ENCODE assay signal across 20 cellular contexts in the genomic region with DNA sequence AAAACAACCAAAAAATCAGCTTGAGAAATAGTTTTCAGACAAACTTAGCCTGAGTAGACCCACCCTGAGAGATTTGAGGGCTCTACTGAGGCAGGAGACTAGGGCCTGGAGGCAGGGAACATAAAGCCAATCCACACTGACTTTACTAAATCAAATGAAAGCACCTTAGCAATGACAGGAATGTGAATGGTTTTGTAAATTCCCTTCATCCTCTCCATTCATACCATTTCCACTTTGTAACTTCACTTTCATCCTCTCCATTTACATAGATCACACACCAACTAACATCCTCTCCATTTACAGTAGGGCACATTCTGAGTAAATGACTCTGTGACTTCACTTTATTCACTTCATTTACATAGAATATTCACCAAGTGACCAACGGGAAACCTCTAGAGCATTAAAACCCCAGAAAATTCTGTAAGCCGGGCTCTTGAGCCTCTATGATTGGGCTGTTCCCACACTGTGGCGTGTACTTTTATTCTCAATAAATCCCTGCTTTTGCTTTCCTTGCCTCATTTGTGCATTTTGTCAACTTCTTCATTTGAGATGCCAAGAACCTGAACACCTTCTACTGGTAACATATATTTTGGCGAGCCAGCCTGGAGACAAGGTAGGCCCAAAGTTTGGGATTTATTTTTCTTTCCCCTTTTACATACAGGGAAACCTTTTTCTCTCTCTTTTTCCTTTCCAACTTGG.
DNase-seq lines count a peak whose midpoint lies in the region; ATAC-seq and TF ChIP-seq lines count a peak whose summit lies in the region.
"Had no signal": no experiment of that assay in that cellular context is flagged by ENCODE, and none has a peak within 500 bp of the region (broad histone marks: within the 10 kb centered on the region; RNA-seq: fewer than 3 reads in every experiment).

No MANE protein-coding gene starts in this region.

- H3F3A ChIP-seq in smooth muscle cell (ENCODE audit: low read depth) = peaks cover 9% of the 10 kb centered on the region

- peaks cover 36% of the 10 kb centered on the region; the same call in 1 of the 2 replicates for H3K4me1 ChIP-seq in iPS-20b (ENCODE audit: insufficient read depth, low read length)
- peaks cover 13% of the 10 kb centered on the region for H3K4me1 ChIP-seq in smooth muscle cell (ENCODE audit: low read depth)
- H3K4me1 ChIP-seq: ascending aorta had no signal

- H3K27me3 ChIP-seq in H7 (ENCODE audit: control insufficient read depth, insufficient read depth, low read length) (no peaks in the 10 kb centered on the region), iPS-20b (ENCODE audit: insufficient read depth, low read length) (no peaks in the 10 kb centered on the region), smooth muscle cell (ENCODE audit: low read depth) (no peaks in the 10 kb centered on the region)
- H3K27me3 ChIP-seq: ascending aorta, gastrocnemius medialis had no signal

- peak overlapping the region; percentile 77 for H3K9ac ChIP-seq in iPS-20b (ENCODE audit: low read depth, low read length)
- H3K9ac ChIP-seq in smooth muscle cell (ENCODE audit: low read depth) = no peak overlapping the region

- ATAC-seq in HG02642 (IDR thresholded peaks at IDR 0.05; ENCODE audit: poor library complexity, unreplicated experiment) (no peak), left lobe of liver (no peak)
- ATAC-seq: T-cell had no signal

- no peak for TF ChIP-seq CTCF in smooth muscle cell (IDR thresholded peaks at IDR 0.05; ENCODE audit: borderline replicate concordance, insufficient read depth, poor library complexity, severe bottlenecking)

- H2AFZ ChIP-seq in smooth muscle cell (ENCODE audit: low read depth) = peak overlapping the region; percentile 46

- H3K9me3 ChIP-seq in iPS-20b (ENCODE audit: insufficient read depth, low read depth, low read length) (no peaks in the 10 kb centered on the region), smooth muscle cell (replicated peaks; ENCODE audit: low read depth) (no peaks in the 10 kb centered on the region)
- H3K9me3 ChIP-seq: ascending aorta, gastrocnemius medialis, neutrophil had no signal

- H3K27ac ChIP-seq in iPS-20b (ENCODE audit: low read length) (peak overlapping the region; percentile 65), smooth muscle cell (ENCODE audit: low read depth) (peak overlapping the region; percentile 32)
- H3K27ac ChIP-seq: ascending aorta, neutrophil had no signal

- H3K4me3 ChIP-seq in H7 (ENCODE audit: insufficient read depth, low read depth, low read length) (peak overlapping the region; percentile 54), iPS-20b (ENCODE audit: low read length) (peak overlapping the region; percentile 60), smooth muscle cell (no peak overlapping the region)
- H3K4me3 ChIP-seq: ascending aorta, gastrocnemius medialis had no signal

- H4K20me1 ChIP-seq in smooth muscle cell (ENCODE audit: low read depth) = no peaks in the 10 kb centered on the region

- DNase-seq in H7 (peak; percentile 25), ecto neural progenitor cell (ENCODE audit: low spot score) (peak; percentile 1), smooth muscle cell (lab: John Stamatoyannopoulos, UW; ENCODE audit: unreplicated experiment) (no peak), left lobe of liver (ENCODE audit: low spot score) (no peak)
- DNase-seq in activated CD4-positive, alpha-beta T cell treated with anti-CD3 and anti-CD28 coated beads for 4 hours = no peak
- DNase-seq: activated CD4-positive, alpha-beta T cell treated with anti-CD3 and anti-CD28 coated beads, Interleukin-2, amount 50 U/mL, for 4 hours; activated naive CD4-positive, alpha-beta T cell treated with anti-CD3 and anti-CD28 coated beads, Interleukin-2, amount 10 ng/mL, durations not matched to agents 7 days and 5 days; activated T-cell treated with anti-CD3 and anti-CD28 coated beads for 4 hours; GDM1; NCI-H2171 treated with DMSO at 0.1 percent for 48 hours; OCI-M1; retina; SHP77; stimulated activated naive CD4-positive, alpha-beta T cell treated with Interleukin-2 at 50 U/mL for 16 hours; T-cell had no signal

- 78% methylated on average over 4 of the region's 4 CpGs for WGBS in smooth muscle cell (ENCODE audit: low lambda C conversion rate)

- peak overlapping the region; percentile 7 for H3K4me2 ChIP-seq in smooth muscle cell

- H3K36me3 ChIP-seq in H7 (replicated peaks; ENCODE audit: control insufficient read depth, insufficient read depth, low read length) = peaks cover 9% of the 10 kb centered on the region
- peaks cover 36% of the 10 kb centered on the region for H3K36me3 ChIP-seq in iPS-20b (ENCODE audit: insufficient read depth, low read depth, low read length)
- no peaks in the 10 kb centered on the region for H3K36me3 ChIP-seq in smooth muscle cell (ENCODE audit: low read depth)
- H3K36me3 ChIP-seq: ascending aorta, gastrocnemius medialis, neutrophil had no signal

- H3K79me2 ChIP-seq in smooth muscle cell (ENCODE audit: low read depth) = no peaks in the 10 kb centered on the region

Comparison
In these comparisons a context has a peak if more than half of its experiments do, and no peak if none do; other contexts are left out.
1. DNase-seq: peak in H7 (single experiment) and ecto neural progenitor cell (single experiment); none in smooth muscle cell (single experiment), left lobe of liver (single experiment) and activated CD4-positive, alpha-beta T cell treated with anti-CD3 and anti-CD28 coated beads for 4 hours (0 of 2).